24 cellular contexts compared by ENCODE assay signal in genomic region chr2:239898292-239898925, GRCh38.
DNase-seq lines count a peak whose midpoint lies in the region; ATAC-seq and TF ChIP-seq lines count a peak whose summit lies in the region.
"Had no signal": no experiment of that assay in that cellular context is flagged by ENCODE, and none has a peak within 500 bp of the region (broad histone marks: within the 10 kb centered on the region; RNA-seq: fewer than 3 reads in every experiment).

No MANE protein-coding gene starts in this region.

- CTCF ChIA-PET in activated CD8-positive, alpha-beta memory T cell treated with anti-CD3 and anti-CD28 coated beads, Interleukin-2, amount 10 ng/mL, durations not matched to agents 7 days and 5 days (lab: Charles Lee) = no interaction called here

- TF ChIP-seq CTCF in osteocyte (IDR thresholded peaks at IDR 0.05) = no peak
- TF ChIP-seq CTCF in upper lobe of right lung (IDR thresholded peaks at IDR 0.05) = no peak

- H3K9me3 Mint-ChIP-seq in activated T-cell treated with anti-CD3 and anti-CD28 coated beads, Interleukin-2, amount 50 U/mL, for 24 hours = no peaks in the 10 kb centered on the region
- H3K9me3 Mint-ChIP-seq in activated T-cell treated with anti-CD3 and anti-CD28 coated beads, Interleukin-2, amount 50 U/mL, for 72 hours = no peaks in the 10 kb centered on the region
- H3K9me3 Mint-ChIP-seq in activated CD8-positive, alpha-beta memory T cell treated with anti-CD3 and anti-CD28 coated beads, Interleukin-2, amount 10 ng/mL, durations not matched to agents 7 days and 5 days (ENCODE audit: low read depth) = no peaks in the 10 kb centered on the region
- H3K9me3 Mint-ChIP-seq in osteocyte (ENCODE audit: unreplicated experiment) = no peaks in the 10 kb centered on the region
- H3K9me3 Mint-ChIP-seq in stimulated activated naive B cell treated with anti-CD40 and anti-IgM and Interleukin-4, amounts not matched to agents 10 μg/mL and 1 μg/mL and 100 μg/mL, for 72 hours = peaks cover 3 to 7% of the 10 kb centered on the region in 2 donors

- intact Hi-C loops in upper lobe of right lung (cut with DNase I) = no loop called here

- no peaks in the 10 kb centered on the region for H3K4me1 ChIP-seq in upper lobe of right lung

- no peak overlapping the region for H3K4me3 Mint-ChIP-seq in activated T-cell treated with anti-CD3 and anti-CD28 coated beads, Interleukin-2, amount 50 U/mL, for 24 hours
- H3K4me3 Mint-ChIP-seq in activated T-cell treated with anti-CD3 and anti-CD28 coated beads, Interleukin-2, amount 50 U/mL, for 72 hours = no peak overlapping the region
- no peak overlapping the region for H3K4me3 Mint-ChIP-seq in activated CD8-positive, alpha-beta memory T cell treated with anti-CD3 and anti-CD28 coated beads, Interleukin-2, amount 10 ng/mL, durations not matched to agents 7 days and 5 days
- no peak overlapping the region for H3K4me3 Mint-ChIP-seq in osteocyte (ENCODE audit: unreplicated experiment)
- H3K4me3 Mint-ChIP-seq in stimulated activated naive B cell treated with anti-CD40 and anti-IgM and Interleukin-4, amounts not matched to agents 10 μg/mL and 1 μg/mL and 100 μg/mL, for 72 hours = no peak overlapping the region

- H3K27me3 Mint-ChIP-seq in activated T-cell treated with anti-CD3 and anti-CD28 coated beads, Interleukin-2, amount 50 U/mL, for 24 hours = peaks cover 22% of the 10 kb centered on the region
- H3K27me3 Mint-ChIP-seq in activated T-cell treated with anti-CD3 and anti-CD28 coated beads, Interleukin-2, amount 50 U/mL, for 72 hours (ENCODE audit: low read depth) = peaks cover 17% of the 10 kb centered on the region
- peaks cover 22% of the 10 kb centered on the region for H3K27me3 Mint-ChIP-seq in activated CD8-positive, alpha-beta memory T cell treated with anti-CD3 and anti-CD28 coated beads, Interleukin-2, amount 10 ng/mL, durations not matched to agents 7 days and 5 days
- H3K27me3 Mint-ChIP-seq in osteocyte (ENCODE audit: unreplicated experiment) = peaks cover 13% of the 10 kb centered on the region
- H3K27me3 Mint-ChIP-seq in stimulated activated naive B cell treated with anti-CD40 and anti-IgM and Interleukin-4, amounts not matched to agents 10 μg/mL and 1 μg/mL and 100 μg/mL, for 72 hours = peaks cover 19 to 29% of the 10 kb centered on the region in 2 donors

- H3K36me3 ChIP-seq in upper lobe of right lung = no peaks in the 10 kb centered on the region

- H3K4me3 ChIP-seq in upper lobe of right lung = no peak overlapping the region
- H3K4me3 ChIP-seq: GM12878 had no signal

- H3K27ac ChIP-seq in upper lobe of right lung = no peak overlapping the region
- H3K27ac ChIP-seq: C4-2B, HL-60, RWPE1 had no signal

- H3K27me3 ChIP-seq in upper lobe of right lung = no peaks in the 10 kb centered on the region

- peak; percentile 6 for DNase-seq in activated T-cell treated with anti-CD3 and anti-CD28 coated beads, Interleukin-2, amount 50 U/mL, for 24 hours
- no peak for DNase-seq in activated T-cell treated with anti-CD3 and anti-CD28 coated beads, Interleukin-2, amount 50 U/mL, for 72 hours
- peak; percentile 26 for DNase-seq in activated CD8-positive, alpha-beta memory T cell treated with anti-CD3 and anti-CD28 coated beads, Interleukin-2, amount 10 ng/mL, durations not matched to agents 7 days and 5 days
- DNase-seq in osteocyte (ENCODE audit: extremely low spot score, unreplicated experiment) = peak; percentile 69
- DNase-seq in upper lobe of right lung = peak; percentile 49
- DNase-seq in NCI-H128 (lab: John Stamatoyannopoulos, UW; ENCODE audit: unreplicated experiment) = no peak
- DNase-seq in CD1c-positive myeloid dendritic cell (ENCODE audit: extremely low spot score) = no peak
- DNase-seq in stimulated activated naive B cell treated with anti-CD40 and anti-IgM and Interleukin-4, amounts not matched to agents 10 μg/mL and 1 μg/mL and 100 μg/mL, for 72 hours = no peak
- DNase-seq: DMS53; KBM-7; MM.1S; NCI-H1092; NCI-H1436 treated with DMSO at 0.1 percent for 48 hours; NCI-H1930; NCI-H2227 treated with DMSO at 0.1 percent for 48 hours; NCI-H524; NCI-H774; NK-92 treated with Interleukin-12 subunit alpha and Interleukin-12 subunit beta, amount 100 ng/mL, for 24 hours had no signal

- H3K36me3 Mint-ChIP-seq in activated T-cell treated with anti-CD3 and anti-CD28 coated beads, Interleukin-2, amount 50 U/mL, for 24 hours (ENCODE audit: low read depth) = no peaks in the 10 kb centered on the region
- H3K36me3 Mint-ChIP-seq in activated T-cell treated with anti-CD3 and anti-CD28 coated beads, Interleukin-2, amount 50 U/mL, for 72 hours (ENCODE audit: insufficient read depth in 2 of 2) = no peaks in the 10 kb centered on the region
- no peaks in the 10 kb centered on the region for H3K36me3 Mint-ChIP-seq in activated CD8-positive, alpha-beta memory T cell treated with anti-CD3 and anti-CD28 coated beads, Interleukin-2, amount 10 ng/mL, durations not matched to agents 7 days and 5 days
- no peaks in the 10 kb centered on the region for H3K36me3 Mint-ChIP-seq in osteocyte (ENCODE audit: unreplicated experiment)
- peaks cover 0 to 17% of the 10 kb centered on the region in 2 donors for H3K36me3 Mint-ChIP-seq in stimulated activated naive B cell treated with anti-CD40 and anti-IgM and Interleukin-4, amounts not matched to agents 10 μg/mL and 1 μg/mL and 100 μg/mL, for 72 hours

- H3K9me3 ChIP-seq in upper lobe of right lung = no peaks in the 10 kb centered on the region

- ATAC-seq in activated T-cell treated with anti-CD3 and anti-CD28 coated beads, Interleukin-2, amount 50 U/mL, for 72 hours (replicated peaks in 1 of 2) = no peak
- ATAC-seq in activated CD8-positive, alpha-beta memory T cell treated with anti-CD3 and anti-CD28 coated beads, Interleukin-2, amount 10 ng/mL, durations not matched to agents 7 days and 5 days = no peak
- no peak for ATAC-seq in upper lobe of right lung
- no peak for ATAC-seq in stimulated activated naive B cell treated with anti-CD40 and anti-IgM and Interleukin-4, amounts not matched to agents 10 μg/mL and 1 μg/mL and 100 μg/mL, for 72 hours (replicated peaks)
- ATAC-seq: GM12878, HepG2, SK-N-SH treated with all-trans-retinoic acid at 6 μM for 48 hours had no signal

- no peaks in the 10 kb centered on the region for H3K4me1 Mint-ChIP-seq in activated T-cell treated with anti-CD3 and anti-CD28 coated beads, Interleukin-2, amount 50 U/mL, for 24 hours (ENCODE audit: low read depth)
- H3K4me1 Mint-ChIP-seq in activated T-cell treated with anti-CD3 and anti-CD28 coated beads, Interleukin-2, amount 50 U/mL, for 72 hours (ENCODE audit: low read depth) = no peaks in the 10 kb centered on the region
- no peaks in the 10 kb centered on the region for H3K4me1 Mint-ChIP-seq in activated CD8-positive, alpha-beta memory T cell treated with anti-CD3 and anti-CD28 coated beads, Interleukin-2, amount 10 ng/mL, durations not matched to agents 7 days and 5 days
- H3K4me1 Mint-ChIP-seq in osteocyte (ENCODE audit: unreplicated experiment) = no peaks in the 10 kb centered on the region
- peaks cover 3 to 10% of the 10 kb centered on the region in 2 donors for H3K4me1 Mint-ChIP-seq in stimulated activated naive B cell treated with anti-CD40 and anti-IgM and Interleukin-4, amounts not matched to agents 10 μg/mL and 1 μg/mL and 100 μg/mL, for 72 hours

- no peak overlapping the region for H3K27ac Mint-ChIP-seq in activated T-cell treated with anti-CD3 and anti-CD28 coated beads, Interleukin-2, amount 50 U/mL, for 24 hours
- no peak overlapping the region for H3K27ac Mint-ChIP-seq in activated T-cell treated with anti-CD3 and anti-CD28 coated beads, Interleukin-2, amount 50 U/mL, for 72 hours
- H3K27ac Mint-ChIP-seq in activated CD8-positive, alpha-beta memory T cell treated with anti-CD3 and anti-CD28 coated beads, Interleukin-2, amount 10 ng/mL, durations not matched to agents 7 days and 5 days = no peak overlapping the region
- H3K27ac Mint-ChIP-seq in osteocyte (ENCODE audit: unreplicated experiment) = no peak overlapping the region
- H3K27ac Mint-ChIP-seq in stimulated activated naive B cell treated with anti-CD40 and anti-IgM and Interleukin-4, amounts not matched to agents 10 μg/mL and 1 μg/mL and 100 μg/mL, for 72 hours = no peak overlapping the region

Comparison
In these comparisons a context has a peak if more than half of its experiments do, and no peak if none do; other contexts are left out.
1. DNase-seq: peak in activated T-cell treated with anti-CD3 and anti-CD28 coated beads, Interleukin-2, amount 50 U/mL, for 24 hours (single experiment), activated CD8-positive, alpha-beta memory T cell treated with anti-CD3 and anti-CD28 coated beads, Interleukin-2, amount 10 ng/mL, durations not matched to agents 7 days and 5 days (single experiment), osteocyte (single experiment) and upper lobe of right lung (single experiment); none in activated T-cell treated with anti-CD3 and anti-CD28 coated beads, Interleukin-2, amount 50 U/mL, for 72 hours (0 of 2), NCI-H128 (single experiment), CD1c-positive myeloid dendritic cell (single experiment) and stimulated activated naive B cell treated with anti-CD40 and anti-IgM and Interleukin-4, amounts not matched to agents 10 μg/mL and 1 μg/mL and 100 μg/mL, for 72 hours (single experiment).